24 cellular contexts compared by ENCODE assay signal in the genomic region with DNA sequence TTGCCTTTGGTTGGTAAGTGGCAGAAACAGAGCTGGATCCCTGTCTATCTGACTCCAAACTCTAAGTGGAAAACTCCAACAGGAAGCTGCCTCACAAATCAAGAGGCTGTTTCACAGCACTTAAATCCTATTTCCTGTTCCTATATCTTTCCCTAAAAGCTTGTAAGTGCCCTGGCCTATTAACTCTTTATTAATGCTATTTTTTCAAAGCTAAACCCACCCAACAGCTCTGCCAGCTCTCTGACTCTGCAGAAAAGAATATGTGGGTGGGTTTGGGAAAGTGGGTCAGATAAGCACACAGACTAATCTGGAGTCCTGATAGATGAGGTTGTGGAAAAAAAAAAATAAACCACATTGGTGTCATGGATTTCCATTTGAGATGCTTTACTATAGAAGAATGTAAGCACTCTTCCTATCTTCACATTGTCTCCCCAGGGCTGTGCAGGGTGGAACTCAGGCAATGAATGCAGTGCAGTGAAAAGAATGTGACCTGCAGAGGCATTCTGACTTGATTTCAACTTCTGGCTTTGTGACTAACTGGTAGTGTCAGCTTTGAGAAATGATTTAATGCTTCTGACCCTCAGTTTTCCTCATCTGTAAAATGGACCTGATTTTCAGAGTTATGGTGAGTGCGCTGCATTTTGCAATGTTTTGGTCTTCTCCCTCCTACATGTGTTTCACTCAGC.
"Had no signal": no experiment of that assay in that cellular context is flagged by ENCODE, and none has a peak within 500 bp of the region (broad histone marks: within the 10 kb centered on the region; RNA-seq: fewer than 3 reads in every experiment).

No MANE protein-coding gene starts in this region.

- H3K9me3 ChIP-seq: ascending aorta, breast epithelium, heart left ventricle, left lung, neutrophil, pancreas, psoas muscle, thyroid gland had no signal

- H3K4me3 ChIP-seq: ascending aorta, breast epithelium, heart left ventricle, left lung, lung, pancreas, psoas muscle, thyroid gland had no signal

- ATAC-seq: heart left ventricle; left lung; natural killer cell treated with Interleukin-12 subunit alpha and Interleukin-12 subunit beta and Interleukin-15 and Interleukin-18, amount 100 ng/mL, for 72 hours; pancreas; psoas muscle; right cardiac atrium; T-helper 17 cell had no signal

- H3K4me1 ChIP-seq: ascending aorta, breast epithelium, heart left ventricle, left lung, psoas muscle, thyroid gland had no signal

- FAIRE-seq: pancreas had no signal

- H3K36me3 Mint-ChIP-seq: activated naive CD4-positive, alpha-beta T cell treated with anti-CD3 and anti-CD28 coated beads, Interleukin-2, amount 50 U/mL, for 24 hours; natural killer cell treated with Interleukin-12 subunit alpha and Interleukin-12 subunit beta and Interleukin-15 and Interleukin-18, amount 100 ng/mL, for 72 hours had no signal

- H3K27ac ChIP-seq: ascending aorta, breast epithelium, epithelial cell of prostate, heart left ventricle, left lung, neutrophil, pancreas, psoas muscle, thyroid gland had no signal

- H3K4me1 Mint-ChIP-seq: activated CD4-positive, alpha-beta memory T cell treated with anti-CD3 and anti-CD28 coated beads, Interleukin-2, amount 10 ng/mL, durations not matched to agents 7 days and 5 days; activated naive CD4-positive, alpha-beta T cell treated with anti-CD3 and anti-CD28 coated beads, Interleukin-2, amount 50 U/mL, for 24 hours; T-helper 17 cell had no signal

- DNase-seq: activated CD4-positive, alpha-beta memory T cell treated with anti-CD3 and anti-CD28 coated beads, Interleukin-2, amount 10 ng/mL, durations not matched to agents 7 days and 5 days; activated CD4-positive, alpha-beta T cell treated with anti-CD3 and anti-CD28 coated beads for 48 hours; activated gamma-delta T cell; cerebellar nuclear complex; heart left ventricle; kidney glomerular epithelial cell; left lung; midbrain; pancreas; psoas muscle; right cardiac atrium; stimulated activated CD4-positive, alpha-beta T cell treated with anti-CD3 and anti-CD28 coated beads, Interleukin-1b, Interleukin-23, amount 100 ng/mL, for 48 hours; substantia nigra; SW 1271; T-helper 17 cell; thyroid gland had no signal

- H3K4me3 Mint-ChIP-seq: activated CD4-positive, alpha-beta memory T cell treated with anti-CD3 and anti-CD28 coated beads, Interleukin-2, amount 10 ng/mL, durations not matched to agents 7 days and 5 days; activated naive CD4-positive, alpha-beta T cell treated with anti-CD3 and anti-CD28 coated beads, Interleukin-2, amount 50 U/mL, for 24 hours; natural killer cell treated with Interleukin-12 subunit alpha and Interleukin-12 subunit beta and Interleukin-15 and Interleukin-18, amount 100 ng/mL, for 72 hours; stimulated activated naive CD8-positive, alpha-beta T cell treated with anti-CD3 and anti-CD28 coated beads, Interleukin-15, Interleukin-2, amounts not matched to agents 100 ng/mL and 50 ng/mL, for 24 hours; T-helper 17 cell had no signal

- H3K27ac Mint-ChIP-seq: activated CD4-positive, alpha-beta memory T cell treated with anti-CD3 and anti-CD28 coated beads, Interleukin-2, amount 10 ng/mL, durations not matched to agents 7 days and 5 days; activated naive CD4-positive, alpha-beta T cell treated with anti-CD3 and anti-CD28 coated beads, Interleukin-2, amount 50 U/mL, for 24 hours; natural killer cell treated with Interleukin-12 subunit alpha and Interleukin-12 subunit beta and Interleukin-15 and Interleukin-18, amount 100 ng/mL, for 72 hours; stimulated activated naive CD8-positive, alpha-beta T cell treated with anti-CD3 and anti-CD28 coated beads, Interleukin-15, Interleukin-2, amounts not matched to agents 100 ng/mL and 50 ng/mL, for 24 hours; T-helper 17 cell had no signal

- H3K36me3 ChIP-seq: ascending aorta, breast epithelium, heart left ventricle, left lung, neutrophil, pancreas, thyroid gland had no signal

- H3K9me3 Mint-ChIP-seq: activated CD4-positive, alpha-beta memory T cell treated with anti-CD3 and anti-CD28 coated beads, Interleukin-2, amount 10 ng/mL, durations not matched to agents 7 days and 5 days; activated naive CD4-positive, alpha-beta T cell treated with anti-CD3 and anti-CD28 coated beads, Interleukin-2, amount 50 U/mL, for 24 hours; natural killer cell treated with Interleukin-12 subunit alpha and Interleukin-12 subunit beta and Interleukin-15 and Interleukin-18, amount 100 ng/mL, for 72 hours; stimulated activated naive CD8-positive, alpha-beta T cell treated with anti-CD3 and anti-CD28 coated beads, Interleukin-15, Interleukin-2, amounts not matched to agents 100 ng/mL and 50 ng/mL, for 24 hours had no signal

- H3K27me3 ChIP-seq: ascending aorta, breast epithelium, heart left ventricle, left lung, neutrophil, pancreas, thyroid gland had no signal

- H3K27me3 Mint-ChIP-seq: activated CD4-positive, alpha-beta memory T cell treated with anti-CD3 and anti-CD28 coated beads, Interleukin-2, amount 10 ng/mL, durations not matched to agents 7 days and 5 days; activated naive CD4-positive, alpha-beta T cell treated with anti-CD3 and anti-CD28 coated beads, Interleukin-2, amount 50 U/mL, for 24 hours; natural killer cell treated with Interleukin-12 subunit alpha and Interleukin-12 subunit beta and Interleukin-15 and Interleukin-18, amount 100 ng/mL, for 72 hours; stimulated activated naive CD8-positive, alpha-beta T cell treated with anti-CD3 and anti-CD28 coated beads, Interleukin-15, Interleukin-2, amounts not matched to agents 100 ng/mL and 50 ng/mL, for 24 hours had no signal
